ENCODE assay signal across 8 cellular contexts in the genomic region with DNA sequence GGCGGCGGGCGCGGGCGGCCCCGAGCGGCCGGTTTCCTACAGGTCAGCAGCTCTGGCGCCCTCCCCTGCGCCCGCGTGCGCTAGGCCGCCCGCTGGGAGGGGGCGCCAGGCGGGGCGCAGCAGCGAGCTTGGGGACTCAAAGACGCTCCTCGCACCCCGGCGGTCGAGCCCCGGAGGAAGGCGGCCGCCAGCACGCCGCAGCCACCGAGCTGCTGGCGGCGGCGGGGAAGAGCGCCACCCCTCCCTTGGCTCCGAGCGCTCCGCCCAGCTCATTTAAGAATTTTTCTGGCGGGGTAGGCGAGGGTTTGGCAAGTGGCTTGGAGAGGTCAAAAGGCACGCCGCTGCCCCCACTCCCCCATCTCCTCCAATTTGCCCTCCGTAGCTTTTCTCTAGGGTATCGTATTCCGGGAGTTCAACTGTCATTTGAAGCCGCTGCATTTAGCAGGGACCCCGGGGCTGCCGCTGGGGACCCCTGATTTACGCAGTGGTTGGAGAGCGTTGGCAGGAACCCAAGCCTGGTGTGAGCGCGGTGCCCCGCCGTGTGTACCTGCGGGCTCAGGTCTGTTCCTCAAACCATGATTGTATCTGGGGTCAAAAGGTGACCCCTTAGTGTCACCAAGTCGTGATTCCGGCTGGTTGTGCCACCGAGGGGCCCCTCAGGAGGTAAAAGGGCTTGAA. TPM values are rescaled to one million over a fixed set of nuclear protein-coding genes. Genes with fewer than 3 reads are reported as not detected.
DNase-seq lines count a peak whose midpoint lies in the region; ATAC-seq, FAIRE-seq and TF ChIP-seq lines count a peak whose summit lies in the region.

No MANE protein-coding gene starts in this region.

- no peaks in the 10 kb centered on the region for H3K36me3 ChIP-seq in esophagus (ENCODE audit: control insufficient read depth in 2 of 2, insufficient read depth in 2 of 2, low read length in 1 of 2)

- peak overlapping the region; percentile 86 for H3K27ac Mint-ChIP-seq in activated CD8-positive, alpha-beta T cell treated with anti-CD3 and anti-CD28 coated beads for 36 hours
- H3K27ac Mint-ChIP-seq in naive B cell: peak overlapping the region; percentile 96 to 99 (median 98)

- no peak for FAIRE-seq in urothelium cell line (lab: Jason Lieb, UNC)

- peak overlapping the region; percentile 78 for H3K4me3 Mint-ChIP-seq in activated CD8-positive, alpha-beta T cell treated with anti-CD3 and anti-CD28 coated beads for 36 hours
- H3K4me3 Mint-ChIP-seq in naive B cell: peak overlapping the region; percentile 90 to 98 (median 94)

- peak overlapping the region; percentile 71 to 72 for H3K4me3 ChIP-seq in esophagus (ENCODE audit: low read depth in 1 of 2, low read length in 2 of 2)

- peaks cover 4 to 9% of the 10 kb centered on the region in 2 donors for H3K4me1 ChIP-seq in esophagus (ENCODE audit: control insufficient read depth in 2 of 2, insufficient read depth in 2 of 2, low read length in 1 of 2)

- H3K36me3 Mint-ChIP-seq in activated CD8-positive, alpha-beta T cell treated with anti-CD3 and anti-CD28 coated beads for 36 hours (ENCODE audit: low read depth): no peaks in the 10 kb centered on the region
- H3K36me3 Mint-ChIP-seq in naive B cell: no peaks in the 10 kb centered on the region

- DNase-seq in 8988T (peak; percentile 85), NCI-H2171 (lab: John Stamatoyannopoulos, UW) (peak; percentile 32), naive B cell (no peak), urothelium cell line (ENCODE audit: low spot score) (peak; percentile 70)
- peak; percentile 55 for DNase-seq in activated CD8-positive, alpha-beta T cell treated with anti-CD3 and anti-CD28 coated beads for 36 hours

- peaks cover 48% of the 10 kb centered on the region for H3K4me1 Mint-ChIP-seq in activated CD8-positive, alpha-beta T cell treated with anti-CD3 and anti-CD28 coated beads for 36 hours (ENCODE audit: low read depth)
- peaks cover 29 to 41% (median 40%) of the 10 kb centered on the region in 3 donors for H3K4me1 Mint-ChIP-seq in naive B cell

- H3K9me3 ChIP-seq in esophagus (ENCODE audit: control insufficient read depth in 2 of 2, insufficient read depth in 1 of 2, low read depth in 1 of 2, low read length in 1 of 2): no peaks in the 10 kb centered on the region

- H3K27ac ChIP-seq in esophagus (ENCODE audit: low read depth in 2 of 2, low read length in 1 of 2): peak overlapping the region; percentile 62 to 77

- no peaks in the 10 kb centered on the region for H3K27me3 Mint-ChIP-seq in activated CD8-positive, alpha-beta T cell treated with anti-CD3 and anti-CD28 coated beads for 36 hours
- H3K27me3 Mint-ChIP-seq in naive B cell: no peaks in the 10 kb centered on the region

- intact Hi-C loops in activated CD8-positive, alpha-beta T cell treated with anti-CD3 and anti-CD28 coated beads for 36 hours (cut with micrococcal nuclease): no loop called here

- TF ChIP-seq CTCF in GM12873 (IDR thresholded peaks at IDR 0.05; ENCODE audit: insufficient read depth, low read depth, low read length, missing control alignments): peak; percentile 27
- TF ChIP-seq CTCF in activated CD8-positive, alpha-beta T cell treated with anti-CD3 and anti-CD28 coated beads for 36 hours (IDR thresholded peaks at IDR 0.05): no peak

- 0% methylated on average over 47 to 57 of the region's 57 CpGs for WGBS in esophagus, 2 donors

- no peaks in the 10 kb centered on the region for H3K27me3 ChIP-seq in esophagus (ENCODE audit: control insufficient read depth in 1 of 2, insufficient read depth in 2 of 2, low read length in 2 of 2)

- ATAC-seq in HG02798 (IDR thresholded peaks at IDR 0.05; ENCODE audit: poor library complexity, unreplicated experiment): peak; percentile 41
- ATAC-seq in activated CD8-positive, alpha-beta T cell treated with anti-CD3 and anti-CD28 coated beads for 36 hours: peak; percentile 10
- ATAC-seq in naive B cell (ENCODE audit: low read depth in 2 of 2): peak; percentile 18 to 21

- CTCF ChIA-PET in activated CD8-positive, alpha-beta T cell treated with anti-CD3 and anti-CD28 coated beads for 36 hours (lab: Charles Lee): interaction anchor here (0.7 to 6.1 kb wide), 18 partner anchors 8 to 151 kb away, joined by 3 to 59 read pairs (median 4); a partner anchor contains a TSS

- H3K9me3 Mint-ChIP-seq in activated CD8-positive, alpha-beta T cell treated with anti-CD3 and anti-CD28 coated beads for 36 hours: no peaks in the 10 kb centered on the region
- H3K9me3 Mint-ChIP-seq in naive B cell: no peaks in the 10 kb centered on the region

- POLR2A ChIA-PET in activated CD8-positive, alpha-beta T cell treated with anti-CD3 and anti-CD28 coated beads for 36 hours (lab: Charles Lee): interaction anchor here (1.1 to 6.0 kb wide), 10 partner anchors 11 to 107 kb away, joined by 3 to 52 read pairs (median 8); a partner anchor contains a TSS

RNA-seq across cellular contexts. Expression of a gene that starts 59.5 kb away (rescaled TPM):
- total RNA-seq in activated CD8-positive, alpha-beta T cell treated with anti-CD3 and anti-CD28 coated beads for 36 hours: 10 to 100 TPM; 33.6 to 34.5 TPM
- polyA plus RNA-seq in esophagus (10 to 100 TPM in 1 of 2 donors, 1 to 10 TPM in 1; 8.9 to 19.6 TPM), naive B cell (ENCODE audit: low read depth in 6 of 6) (1 to 10 TPM in 5 of 6 donors, under 1 TPM in 1; 1.00 to 8.3 (median 3.9) TPM)
